ENCODE assay signal across 28 cellular contexts in the genomic region with DNA sequence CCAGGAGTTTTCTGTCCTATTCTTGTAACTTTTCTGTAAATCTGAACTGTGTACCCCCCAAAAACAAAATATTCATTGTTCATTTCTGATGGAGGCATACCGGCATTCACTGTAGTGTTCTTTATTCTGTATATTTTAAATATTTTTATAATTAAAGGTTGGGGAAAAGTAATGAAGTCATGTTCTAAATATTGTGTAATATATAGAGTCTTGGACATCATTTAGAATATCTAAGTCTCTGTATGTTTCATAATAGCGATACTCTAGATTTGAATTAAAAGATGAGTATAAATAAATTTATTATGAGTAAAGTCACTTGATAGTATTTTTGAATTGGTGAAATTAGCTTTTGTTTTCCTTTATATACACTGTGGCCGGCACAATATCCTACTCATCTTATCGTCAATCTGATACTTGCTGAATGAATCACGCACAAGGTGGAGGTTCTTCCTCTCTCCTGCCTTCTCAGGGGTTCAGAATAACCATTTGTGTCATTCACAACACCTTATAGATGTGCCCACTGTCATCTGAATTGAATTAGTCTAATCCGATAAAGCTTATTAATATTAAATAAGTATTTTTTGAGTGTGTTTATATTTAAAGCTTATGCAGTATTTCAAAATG.
A peak's percentile ranks its signal among the peaks of the same experiment; 100 is the strongest.
DNase-seq lines count a peak whose midpoint lies in the region; FAIRE-seq and TF ChIP-seq lines count a peak whose summit lies in the region.
"Had no signal": no experiment of that assay in that cellular context is flagged by ENCODE, and none has a peak within 500 bp of the region (broad histone marks: within the 10 kb centered on the region; RNA-seq: fewer than 3 reads in every experiment).

No MANE protein-coding gene starts in this region.

- no peaks in the 10 kb centered on the region for H4K20me1 ChIP-seq in Karpas-422 (ENCODE audit: insufficient read depth, low read depth, low read length)

- H3K27me3 ChIP-seq in ACC112 (ENCODE audit: insufficient read depth, low read length) = no peaks in the 10 kb centered on the region
- no peaks in the 10 kb centered on the region for H3K27me3 ChIP-seq in Karpas-422 (ENCODE audit: low read length)
- no peaks in the 10 kb centered on the region for H3K27me3 ChIP-seq in bronchial epithelial cell (ENCODE audit: control insufficient read depth, insufficient read depth, low read length)
- no peaks in the 10 kb centered on the region for H3K27me3 ChIP-seq in Peyer's patch
- H3K27me3 ChIP-seq: BLaER1, gastroesophageal sphincter, left lung, neural progenitor cell, right atrium auricular region had no signal

- H3K36me3 ChIP-seq in ACC112 (ENCODE audit: insufficient read depth, low read length) (no peaks in the 10 kb centered on the region), Karpas-422 (ENCODE audit: insufficient read depth, low read length) (no peaks in the 10 kb centered on the region), bronchial epithelial cell (ENCODE audit: control insufficient read depth, insufficient read depth, low read length) (no peaks in the 10 kb centered on the region), Peyer's patch (no peaks in the 10 kb centered on the region)
- H3K36me3 ChIP-seq: gastroesophageal sphincter, left lung, neural progenitor cell, right atrium auricular region had no signal

- H3K4me2 ChIP-seq in Karpas-422 (ENCODE audit: low read depth, low read length, poor library complexity, severe bottlenecking) = peak overlapping the region; percentile 47
- H3K4me2 ChIP-seq: KMS-11, neural progenitor cell had no signal

- H3K79me2 ChIP-seq in ACC112 (ENCODE audit: control insufficient read depth, insufficient read depth, low read length, unreplicated experiment) (peaks cover 13% of the 10 kb centered on the region), Karpas-422 (ENCODE audit: low read length) (peaks cover 89% of the 10 kb centered on the region)

- H2AFZ ChIP-seq in ACC112 (ENCODE audit: low read length, unreplicated experiment) (no peak overlapping the region), Karpas-422 (ENCODE audit: low read length) (no peak overlapping the region)
- H2AFZ ChIP-seq: neural progenitor cell, parathyroid adenoma had no signal

- H3K27ac ChIP-seq in ACC112 (ENCODE audit: low read depth, low read length) = 0 out of 2 replicates have a peak overlapping the region, but pooled peaks have one; percentile 13
- H3K27ac ChIP-seq in Karpas-422 (ENCODE audit: low read length) = peak overlapping the region; percentile 55
- no peak overlapping the region for H3K27ac ChIP-seq in Peyer's patch
- H3K27ac ChIP-seq: BLaER1, gastroesophageal sphincter, KMS-11, left lung, neural progenitor cell, parathyroid adenoma, right atrium auricular region had no signal

- H3K9me2 ChIP-seq in Karpas-422 (replicated peaks; ENCODE audit: insufficient read depth, low read length) = no peaks in the 10 kb centered on the region

- no peak for TF ChIP-seq CTCF in GM13977 (IDR thresholded peaks at IDR 0.05; ENCODE audit: extremely low read depth, insufficient read depth, missing control alignments)
- TF ChIP-seq CTCF in bronchial epithelial cell (IDR thresholded peaks at IDR 0.05; ENCODE audit: insufficient read depth, low read length, severe bottlenecking) = no peak
- TF ChIP-seq CTCF in Peyer's patch (IDR thresholded peaks at IDR 0.05) = no peak

- peak; percentile 31 for DNase-seq in GM13977 (ENCODE audit: low spot score)
- peak; percentile 46 for DNase-seq in Karpas-422
- peak; percentile 56 for DNase-seq in bronchial epithelial cell (ENCODE audit: low read depth)
- DNase-seq in putamen (ENCODE audit: low spot score) = no peak
- DNase-seq in RCC 7860 (ENCODE audit: low spot score) = no peak
- DNase-seq in Peyer's patch = no peak
- DNase-seq in hepatic stellate cell (ENCODE audit: low spot score) = no peak
- DNase-seq: ACHN; activated CD4-positive, alpha-beta memory T cell treated with anti-CD3 and anti-CD28 coated beads for 36 hours; activated effector memory CD4-positive, alpha-beta T cell treated with Interleukin-2 at 50 U/mL for 16 hours; aorta; caudate nucleus; GDM1; GOT3; left lung; mesendoderm; NCI-H1436; NCI-H446 treated with DMSO at 0.1 percent for 48 hours; stimulated activated CD4-positive, alpha-beta T cell treated with anti-CD3 and anti-CD28 coated beads, Interleukin-2, amount 100 ng/mL, for 24 hours had no signal

- H3K4me1 ChIP-seq in ACC112 (ENCODE audit: control insufficient read depth, insufficient read depth, low read length, unreplicated experiment) (peaks cover 30% of the 10 kb centered on the region), Karpas-422 (ENCODE audit: low read length) (peaks cover 53% of the 10 kb centered on the region), Peyer's patch (peaks cover 0 to 22% (median 2%) of the 10 kb centered on the region in 4 donors)

- peak overlapping the region; percentile 3; the same call in 1 of the 2 replicates for H3K9ac ChIP-seq in Karpas-422 (ENCODE audit: low read length)
- H3K9ac ChIP-seq: BLaER1, KMS-11, neural progenitor cell, parathyroid adenoma had no signal

- H3K9me3 ChIP-seq in Karpas-422 (ENCODE audit: low read length) (no peaks in the 10 kb centered on the region), Peyer's patch (no peaks in the 10 kb centered on the region)
- H3K9me3 ChIP-seq: BLaER1, gastroesophageal sphincter, left lung, right atrium auricular region had no signal

- FAIRE-seq in bronchial epithelial cell (lab: Jason Lieb, UNC) (no peak), RCC 7860 (lab: Jason Lieb, UNC) (no peak)
- FAIRE-seq: endometrium, HTR-8/SVneo had no signal

- in situ Hi-C loops in GM13977 (cut with MboI; ENCODE audit: low pct_unique_long_range_greater_than_20kb, low sequenced_read_pairs, unreplicated experiment) = no loop called here

- peak overlapping the region; percentile 7; the same call in 1 of the 2 replicates for H3K4me3 ChIP-seq in ACC112 (ENCODE audit: low read depth, low read length)
- H3K4me3 ChIP-seq in Karpas-422 (ENCODE audit: low read length) = peak overlapping the region; percentile 10
- H3K4me3 ChIP-seq in bronchial epithelial cell (ENCODE audit: low read depth, low read length) = no peak overlapping the region
- no peak overlapping the region for H3K4me3 ChIP-seq in Peyer's patch
- H3K4me3 ChIP-seq: BLaER1, gastroesophageal sphincter, left lung, neural progenitor cell, right atrium auricular region had no signal

- TF ChIP-seq POLR2A in Peyer's patch (IDR thresholded peaks at IDR 0.05) = no peak

Comparison
In these comparisons a context has a peak if more than half of its experiments do, and no peak if none do; other contexts are left out.
1. H3K27ac ChIP-seq: peak in ACC112 (single experiment) and Karpas-422 (single experiment); none in Peyer's patch (0 of 4).
2. H3K4me3 ChIP-seq: peak in ACC112 (single experiment) and Karpas-422 (single experiment); none in bronchial epithelial cell (single experiment) and Peyer's patch (0 of 4).
3. DNase-seq: peak in GM13977 (single experiment), Karpas-422 (single experiment) and bronchial epithelial cell (single experiment); none in putamen (single experiment), RCC 7860 (single experiment), Peyer's patch (0 of 3) and hepatic stellate cell (single experiment).